ENCODE assay signal across 18 cellular contexts in genomic region chr13:112713517-112714253, GRCh38. TPM values are rescaled to one million over a fixed set of nuclear protein-coding genes. Genes with fewer than 3 reads are reported as not detected.
DNase-seq lines count a peak whose midpoint lies in the region; ATAC-seq, FAIRE-seq and TF ChIP-seq lines count a peak whose summit lies in the region.
"Had no signal": no experiment of that assay in that cellular context is flagged by ENCODE, and none has a peak within 500 bp of the region (broad histone marks: within the 10 kb centered on the region; RNA-seq: fewer than 3 reads in every experiment).

No MANE protein-coding gene starts in this region.

- POLR2A ChIA-PET in HEK293 (lab: Yijun Ruan, JAX) = no interaction called here
- POLR2A ChIA-PET in WTC11 (lab: Charles Lee) = interaction anchor here (1.1 kb wide), 1 partner anchor 11 kb away, joined by 3 read pairs; no protein-coding TSS in a partner anchor

- peak overlapping the region; percentile 98 for H3K27ac Mint-ChIP-seq in WTC11
- H3K27ac Mint-ChIP-seq: CD8-positive, alpha-beta memory T cell had no signal

- intact Hi-C loops in kidney (cut with DNase I) = no loop called here

- no peak overlapping the region for H2AFZ ChIP-seq in smooth muscle cell (ENCODE audit: low read depth)

- H3K4me1 ChIP-seq in HEK293 (ENCODE audit: control insufficient read depth, insufficient read depth, low read length) = 0 out of 2 replicates have a peak, but pooled peaks cover 2% of the 10 kb centered on the region
- H3K4me1 ChIP-seq in kidney (ENCODE audit: control insufficient read depth in 1 of 2, insufficient read depth in 1 of 2, low read depth in 1 of 2, low read length in 2 of 2) = peaks cover 9 to 16% of the 10 kb centered on the region in 2 donors
- peaks cover 31% of the 10 kb centered on the region for H3K4me1 ChIP-seq in smooth muscle cell (ENCODE audit: low read depth)

- H3K9me3 ChIP-seq in HEK293 (ENCODE audit: control insufficient read depth, insufficient read depth, low read depth, low read length) = no peaks in the 10 kb centered on the region
- H3K9me3 ChIP-seq in kidney (ENCODE audit: control insufficient read depth in 1 of 2, low read length in 2 of 2) = peaks cover 0 to 3% of the 10 kb centered on the region in 2 donors
- no peaks in the 10 kb centered on the region for H3K9me3 ChIP-seq in smooth muscle cell (replicated peaks; ENCODE audit: low read depth)

- 59% methylated on average over 11 of the region's 16 CpGs for WGBS in smooth muscle cell (ENCODE audit: low lambda C conversion rate)

- no peak for FAIRE-seq in kidney (lab: Jason Lieb, UNC)

- ATAC-seq in WTC11 = no peak
- no peak for ATAC-seq in HG03439 (IDR thresholded peaks at IDR 0.05; ENCODE audit: unreplicated experiment)
- ATAC-seq in HG03045 (IDR thresholded peaks at IDR 0.05; ENCODE audit: unreplicated experiment) = no peak

- H3K27me3 Mint-ChIP-seq in WTC11 (ENCODE audit: low read depth) = no peaks in the 10 kb centered on the region

- no peaks in the 10 kb centered on the region for H4K20me1 ChIP-seq in smooth muscle cell (ENCODE audit: low read depth)

- H3K36me3 ChIP-seq in HEK293 (ENCODE audit: control insufficient read depth in 2 of 2, insufficient read depth in 1 of 2, low read length in 2 of 2) (no peaks in the 10 kb centered on the region), kidney (ENCODE audit: control insufficient read depth in 1 of 2, insufficient read depth in 2 of 2, low read length in 2 of 2) (no peaks in the 10 kb centered on the region), smooth muscle cell (ENCODE audit: low read depth) (no peaks in the 10 kb centered on the region)

- peaks cover 14% of the 10 kb centered on the region for H3K79me2 ChIP-seq in smooth muscle cell (ENCODE audit: low read depth)

- peaks cover 6% of the 10 kb centered on the region; the same call in 1 of the 2 replicates for H3K36me3 Mint-ChIP-seq in WTC11

- H3K9me3 Mint-ChIP-seq in WTC11 = no peaks in the 10 kb centered on the region
- H3K9me3 Mint-ChIP-seq: CD8-positive, alpha-beta memory T cell had no signal

- H3K27ac ChIP-seq in HEK293 (ENCODE audit: extremely low read depth, low read depth, low read length) = no peak overlapping the region
- H3K27ac ChIP-seq in kidney (ENCODE audit: low read depth in 2 of 2, low read length in 2 of 2) = no peak overlapping the region
- no peak overlapping the region for H3K27ac ChIP-seq in smooth muscle cell (ENCODE audit: low read depth)
- H3K27ac ChIP-seq: epithelial cell of prostate had no signal

- peak overlapping the region; percentile 53 for H3K4me2 ChIP-seq in smooth muscle cell

- no peak overlapping the region for H3K4me3 Mint-ChIP-seq in WTC11
- H3K4me3 Mint-ChIP-seq: CD8-positive, alpha-beta memory T cell had no signal

- H3K4me3 ChIP-seq in HEK293 (ENCODE audit: low read depth, low read length) (no peak overlapping the region), kidney (ENCODE audit: low read length in 2 of 2) (no peak overlapping the region), smooth muscle cell (no peak overlapping the region)

- H3K9ac ChIP-seq in kidney (ENCODE audit: low read length in 2 of 2) (no peak overlapping the region), smooth muscle cell (ENCODE audit: low read depth) (no peak overlapping the region)

- peaks cover 6% of the 10 kb centered on the region for H3F3A ChIP-seq in smooth muscle cell (ENCODE audit: low read depth)

- H3K4me1 Mint-ChIP-seq in WTC11 = peaks cover 91% of the 10 kb centered on the region

- TF ChIP-seq CTCF in HEK293 (tag by site-specific recombination; IDR thresholded peaks at IDR 0.05) (no peak), WTC11 (IDR thresholded peaks at IDR 0.05) (no peak), kidney (IDR thresholded peaks at IDR 0.05; ENCODE audit: borderline replicate concordance, extremely low read depth, insufficient read depth) (no peak), smooth muscle cell (IDR thresholded peaks at IDR 0.05; ENCODE audit: borderline replicate concordance, insufficient read depth, poor library complexity, severe bottlenecking) (no peak)

- CTCF ChIA-PET in HEK293 (lab: Yijun Ruan, JAX) = no interaction called here
- CTCF ChIA-PET in WTC11 (lab: Charles Lee) = interaction anchor here (2.3 kb wide), 1 partner anchor 20 kb away, joined by 13 read pairs; no protein-coding TSS in a partner anchor

- H3K27me3 ChIP-seq in smooth muscle cell (ENCODE audit: low read depth) = no peaks in the 10 kb centered on the region

- DNase-seq in WTC11 (ENCODE audit: low spot score) (peak; percentile 8), kidney (peak; percentile 57), smooth muscle cell (lab: John Stamatoyannopoulos, UW; ENCODE audit: unreplicated experiment) (no peak), LoVo (ENCODE audit: low spot score) (no peak), germinal center (ENCODE audit: low spot score) (no peak)
- DNase-seq: activated CD4-positive, alpha-beta T cell treated with anti-CD3 and anti-CD28 coated beads for 4 hours; activated naive CD4-positive, alpha-beta T cell; CD8-positive, alpha-beta memory T cell; cortex of kidney; KG1; kidney glomerular epithelial cell; NK-92 treated with Interleukin-12 subunit alpha and Interleukin-12 subunit beta, amount 100 ng/mL, for 24 hours; stimulated activated CD4-positive, alpha-beta T cell treated with anti-CD3 and anti-CD28 coated beads, Interleukin-12 subunit alpha, Interleukin-12 subunit beta, amount 100 ng/mL, for 4 hours; stimulated activated naive CD4-positive, alpha-beta T cell had no signal

TF ChIP-seq in HEK293, 187 proteins besides CTCF, POLR2A, EP300 and RAD21 (continues in another document):
- TF ChIP-seq EGR2 (tag by site-specific recombination; IDR thresholded peaks at IDR 0.05; ENCODE audit: low read depth) = peak; percentile 10; the same call in 1 of the 2 replicates
- no peak for TF ChIP-seq RBAK (tag by site-specific recombination; IDR thresholded peaks at IDR 0.05)
- TF ChIP-seq ZNF645 (tag by site-specific recombination; IDR thresholded peaks at IDR 0.05) = no peak
- TF ChIP-seq ZNF174 (tag by site-specific recombination; IDR thresholded peaks at IDR 0.05) = no peak
- TF ChIP-seq ZNF394 (tag by site-specific recombination; IDR thresholded peaks at IDR 0.05; ENCODE audit: borderline replicate concordance) = peak; percentile 33; the same call in 1 of the 2 replicates
- no peak for TF ChIP-seq ZNF211 (tag by site-specific recombination; IDR thresholded peaks at IDR 0.05; ENCODE audit: low read depth)
- 0 out of 2 replicates have a peak, but pooled peaks have one; percentile 34 for TF ChIP-seq WT1 (tag by site-specific recombination; IDR thresholded peaks at IDR 0.05)
- TF ChIP-seq ZNF202 (tag by site-specific recombination; IDR thresholded peaks at IDR 0.05; ENCODE audit: borderline replicate concordance) = no peak
- no peak for TF ChIP-seq ZNF391 (tag by site-specific recombination; IDR thresholded peaks at IDR 0.05; ENCODE audit: borderline replicate concordance, low read depth)
- TF ChIP-seq ZNF558 (tag by site-specific recombination; IDR thresholded peaks at IDR 0.05) = no peak

TF ChIP-seq in WTC11, 78 proteins besides CTCF, POLR2A, EP300 and RAD21 (continues in another document):
- TF ChIP-seq, protein P1, sequence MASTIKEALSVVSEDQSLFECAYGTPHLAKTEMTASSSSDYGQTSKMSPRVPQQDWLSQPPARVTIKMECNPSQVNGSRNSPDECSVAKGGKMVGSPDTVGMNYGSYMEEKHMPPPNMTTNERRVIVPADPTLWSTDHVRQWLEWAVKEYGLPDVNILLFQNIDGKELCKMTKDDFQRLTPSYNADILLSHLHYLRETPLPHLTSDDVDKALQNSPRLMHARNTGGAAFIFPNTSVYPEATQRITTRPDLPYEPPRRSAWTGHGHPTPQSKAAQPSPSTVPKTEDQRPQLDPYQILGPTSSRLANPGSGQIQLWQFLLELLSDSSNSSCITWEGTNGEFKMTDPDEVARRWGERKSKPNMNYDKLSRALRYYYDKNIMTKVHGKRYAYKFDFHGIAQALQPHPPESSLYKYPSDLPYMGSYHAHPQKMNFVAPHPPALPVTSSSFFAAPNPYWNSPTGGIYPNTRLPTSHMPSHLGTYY (CRISPR knock-in tag; IDR thresholded peaks at IDR 0.05) = no peak
- no peak for TF ChIP-seq NR1H2 (CRISPR knock-in tag; IDR thresholded peaks at IDR 0.05)
- TF ChIP-seq, protein P2, sequence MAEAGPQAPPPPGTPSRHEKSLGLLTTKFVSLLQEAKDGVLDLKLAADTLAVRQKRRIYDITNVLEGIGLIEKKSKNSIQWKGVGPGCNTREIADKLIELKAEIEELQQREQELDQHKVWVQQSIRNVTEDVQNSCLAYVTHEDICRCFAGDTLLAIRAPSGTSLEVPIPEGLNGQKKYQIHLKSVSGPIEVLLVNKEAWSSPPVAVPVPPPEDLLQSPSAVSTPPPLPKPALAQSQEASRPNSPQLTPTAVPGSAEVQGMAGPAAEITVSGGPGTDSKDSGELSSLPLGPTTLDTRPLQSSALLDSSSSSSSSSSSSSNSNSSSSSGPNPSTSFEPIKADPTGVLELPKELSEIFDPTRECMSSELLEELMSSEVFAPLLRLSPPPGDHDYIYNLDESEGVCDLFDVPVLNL (CRISPR knock-in tag; IDR thresholded peaks at IDR 0.05; ENCODE audit: borderline replicate concordance, low read depth) = no peak
- TF ChIP-seq ZNF219 (CRISPR knock-in tag; IDR thresholded peaks at IDR 0.05; ENCODE audit: borderline replicate concordance) = no peak
- no peak for TF ChIP-seq GABPB1 (CRISPR knock-in tag; IDR thresholded peaks at IDR 0.05)
- TF ChIP-seq STAT6 (CRISPR knock-in tag; conservative IDR thresholded peaks at IDR 0.05; ENCODE audit: low read depth) = no peak

RNA-seq across cellular contexts. Expression of gene ATP11A, which starts 23.8 kb away (rescaled TPM):
- total RNA-seq in WTC11 (2021) (100 to 133 TPM (median 126 TPM) in 3 replicates), kidney (212 TPM), smooth muscle cell (6.1 and 7.5 TPM in 2 replicates)
- polyA plus RNA-seq in kidney (ENCODE audit: insufficient read depth, low read depth, low replicate concordance) (4.9 TPM), smooth muscle cell (6.5 and 15.2 TPM in 2 replicates)

Comparison
In these comparisons a context has a peak if more than half of its experiments do, and no peak if none do; other contexts are left out.
1. DNase-seq: peak in WTC11 (single experiment) and kidney (single experiment); none in smooth muscle cell (single experiment), LoVo (single experiment) and germinal center (single experiment).
2. RNA of gene ATP11A, which starts 23.8 kb away (total RNA-seq): 212 TPM in kidney (single experiment) and 100 to 133 TPM in WTC11; 6.1 to 7.5 TPM in smooth muscle cell; every median in the first group is over 10 times any median in the second.